ENCODE assay signal across 12 cellular contexts in the genomic region with DNA sequence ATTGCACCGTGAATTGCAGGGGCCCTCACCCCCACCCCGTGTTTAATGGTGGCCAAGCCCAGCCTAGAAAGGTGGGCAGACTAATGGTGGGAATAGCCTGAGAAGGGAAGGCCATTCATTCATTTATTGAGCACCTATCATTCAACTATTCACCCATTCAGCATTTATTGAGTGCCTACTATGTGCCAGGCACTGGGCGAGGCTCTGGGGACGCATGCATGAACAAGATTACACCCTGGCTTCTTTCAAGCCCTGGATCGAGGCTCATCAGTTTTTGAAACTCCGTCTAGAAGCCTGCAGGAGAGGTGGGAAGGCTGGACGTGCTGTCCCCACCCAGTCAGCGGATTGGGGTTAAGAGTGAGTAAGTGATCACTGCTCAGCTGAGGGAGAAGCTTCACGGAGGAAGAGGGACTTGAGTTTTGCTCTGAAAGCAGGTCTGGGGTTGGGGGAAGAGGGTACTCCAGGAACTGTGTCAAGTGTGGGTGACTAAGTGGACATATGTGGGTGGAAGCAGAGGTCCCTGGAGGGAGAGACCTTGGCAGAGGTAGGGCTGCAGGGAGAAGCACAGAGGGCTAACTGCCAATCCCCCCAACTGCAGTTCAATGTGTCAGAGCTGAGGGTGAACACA. TPM values are rescaled to one million over a fixed set of nuclear protein-coding genes. Genes with fewer than 3 reads are reported as not detected.
A peak's percentile ranks its signal among the peaks of the same experiment; 100 is the strongest.
DNase-seq lines count a peak whose midpoint lies in the region; ATAC-seq, FAIRE-seq and TF ChIP-seq lines count a peak whose summit lies in the region.
"Had no signal": no experiment of that assay in that cellular context is flagged by ENCODE, and none has a peak within 500 bp of the region (broad histone marks: within the 10 kb centered on the region; RNA-seq: fewer than 3 reads in every experiment).

No MANE protein-coding gene starts in this region.

- H3K79me2 ChIP-seq in K562 (ENCODE audit: control insufficient read depth, insufficient read depth, low read length): no peaks in the 10 kb centered on the region

- FAIRE-seq in K562 (lab: Jason Lieb, UNC): no peak

- H3K27ac ChIP-seq in K562 (ENCODE audit: extremely low read depth, low read depth, low read length) (no peak overlapping the region), left lung (no peak overlapping the region), temporal lobe (ENCODE audit: low read depth, low read length) (peak overlapping the region; percentile 72)

- TF ChIP-seq CTCF in K562 (IDR thresholded peaks at IDR 0.05 in 2 of 3, conservative IDR thresholded peaks at IDR 0.05 in 1 of 3; ENCODE audit: insufficient read depth in 2 of 3, low read depth in 1 of 3, low read length in 3 of 3) (no peak), left lung (IDR thresholded peaks at IDR 0.05) (no peak)

- H3K27me3 ChIP-seq in K562 (ENCODE audit: control insufficient read depth in 2 of 2, insufficient read depth in 2 of 2, low read length in 2 of 2): no peaks in the 10 kb centered on the region
- no peaks in the 10 kb centered on the region for H3K27me3 ChIP-seq in left lung
- H3K27me3 ChIP-seq: body of pancreas had no signal

- H2AFZ ChIP-seq in K562 (ENCODE audit: low read depth, low read length): no peak overlapping the region

- peaks cover 10% of the 10 kb centered on the region for H4K20me1 ChIP-seq in K562 (replicated peaks; ENCODE audit: control insufficient read depth, insufficient read depth, low read length)

- H3K36me3 Mint-ChIP-seq in activated T-cell treated with anti-CD3 and anti-CD28 coated beads, Interleukin-2, amount 50 U/mL, for 24 hours (ENCODE audit: low read depth): peaks cover 51% of the 10 kb centered on the region

- H3K9me3 ChIP-seq in K562 (replicated peaks; ENCODE audit: control insufficient read depth, insufficient read depth, low read depth, low read length) (no peaks in the 10 kb centered on the region), left lung (no peaks in the 10 kb centered on the region)
- H3K9me3 ChIP-seq: body of pancreas had no signal

- peak overlapping the region; percentile 68 for H3K27ac Mint-ChIP-seq in activated T-cell treated with anti-CD3 and anti-CD28 coated beads, Interleukin-2, amount 50 U/mL, for 24 hours

- no peaks in the 10 kb centered on the region for H3K27me3 Mint-ChIP-seq in activated T-cell treated with anti-CD3 and anti-CD28 coated beads, Interleukin-2, amount 50 U/mL, for 24 hours

- TF ChIP-seq EP300 in K562 (IDR thresholded peaks at IDR 0.05; ENCODE audit: low read length): no peak

- H3K9me1 ChIP-seq in K562 (ENCODE audit: control insufficient read depth, insufficient read depth, low read length): peaks cover 3% of the 10 kb centered on the region

- H3K36me3 ChIP-seq in K562 (ENCODE audit: control insufficient read depth, insufficient read depth, low read length) (peaks cover 20% of the 10 kb centered on the region; the same call in 1 of the 3 replicates), left lung (peaks cover 0 to 56% of the 10 kb centered on the region in 2 donors)

- in situ Hi-C loops in K562 (cut with MboI): no loop called here

- no peak for TF ChIP-seq RAD21 in K562 (CRISPR knock-in tag; conservative IDR thresholded peaks at IDR 0.05 in 1 of 2, IDR thresholded peaks at IDR 0.05 in 1 of 2)

- ATAC-seq in K562: no peak
- ATAC-seq in left lung: peak; percentile 25
- ATAC-seq in HG02571 (IDR thresholded peaks at IDR 0.05; ENCODE audit: unreplicated experiment): no peak
- ATAC-seq: body of pancreas, left lobe of liver had no signal

- POLR2A ChIA-PET in K562 (lab: Yijun Ruan, JAX): interaction anchor here (1.6 kb wide), 1 partner anchor 8 kb away, joined by 5 read pairs; no protein-coding TSS in a partner anchor

- H3K9me3 Mint-ChIP-seq in activated T-cell treated with anti-CD3 and anti-CD28 coated beads, Interleukin-2, amount 50 U/mL, for 24 hours: no peaks in the 10 kb centered on the region

- H3K4me2 ChIP-seq in K562 (ENCODE audit: insufficient read depth, low read length): no peak overlapping the region

- H3K4me3 ChIP-seq in K562 (no peak overlapping the region), left lung (no peak overlapping the region)
- H3K4me3 ChIP-seq: body of pancreas had no signal

- H3K4me1 Mint-ChIP-seq in activated T-cell treated with anti-CD3 and anti-CD28 coated beads, Interleukin-2, amount 50 U/mL, for 24 hours (ENCODE audit: low read depth): peaks cover 12% of the 10 kb centered on the region

- WGBS in K562 (ENCODE audit: insufficient coverage, low coverage, missing lambda C conversion rate): 49% methylated on average over 9 of the region's 9 CpGs

- no peak for DNase-seq in activated T-cell treated with anti-CD3 and anti-CD28 coated beads, Interleukin-2, amount 50 U/mL, for 24 hours
- DNase-seq in activated T-cell treated with anti-CD3 and anti-CD28 coated beads, Interleukin-2, amount 50 U/mL, for 1 hour: no peak
- DNase-seq in K562 (ENCODE audit: extremely low read depth in 1 of 4, low spot score in 3 of 4) (no peak), left lung (no peak), hypothalamus (lab: John Stamatoyannopoulos, UW) (no peak)
- no peak for DNase-seq in stimulated activated CD4-positive, alpha-beta T cell treated with anti-CD3 and anti-CD28 coated beads, Interleukin-2, amount 100 ng/mL, for 24 hours
- DNase-seq: body of pancreas, NCI-H1694, T-helper 1 cell had no signal

- peaks cover 14 to 20% of the 10 kb centered on the region in 2 experiments; a peak in 4 of 5 replicates for H3K4me1 ChIP-seq in K562 (replicated peaks in 1 of 2; ENCODE audit: control insufficient read depth in 2 of 2, insufficient read depth in 2 of 2, low read length in 2 of 2)
- peaks cover 14 to 20% of the 10 kb centered on the region in 2 donors for H3K4me1 ChIP-seq in left lung

- CTCF ChIA-PET in K562 (lab: Yijun Ruan, JAX; ENCODE audit: low intra/inter-chr PET ratio): no interaction called here

- H3K4me3 Mint-ChIP-seq in activated T-cell treated with anti-CD3 and anti-CD28 coated beads, Interleukin-2, amount 50 U/mL, for 24 hours: no peak overlapping the region

- TF ChIP-seq POLR2A in K562 (conservative IDR thresholded peaks at IDR 0.05): no peak

- no TSS peak for BruUV-seq in K562 (replicated peaks; lab: Mats Ljungman, UMichigan)

- peak overlapping the region in 1 of 2 experiments; percentile 31; a peak in 1 of 4 replicates for H3K9ac ChIP-seq in K562 (ENCODE audit: insufficient read depth in 1 of 2, low read depth in 2 of 2, low read length in 2 of 2)

- intact Hi-C loops in K562 (cut with micrococcal nuclease) (no loop called here), left lung (cut with DNase I) (no loop called here)

TF ChIP-seq in K562, 482 proteins besides CTCF, POLR2A, EP300 and RAD21 (continues in another document):
- peak; percentile 64; the same call in 1 of the 2 replicates for TF ChIP-seq ZKSCAN8 (CRISPR knock-in tag; IDR thresholded peaks at IDR 0.05)
- TF ChIP-seq, protein P1, sequence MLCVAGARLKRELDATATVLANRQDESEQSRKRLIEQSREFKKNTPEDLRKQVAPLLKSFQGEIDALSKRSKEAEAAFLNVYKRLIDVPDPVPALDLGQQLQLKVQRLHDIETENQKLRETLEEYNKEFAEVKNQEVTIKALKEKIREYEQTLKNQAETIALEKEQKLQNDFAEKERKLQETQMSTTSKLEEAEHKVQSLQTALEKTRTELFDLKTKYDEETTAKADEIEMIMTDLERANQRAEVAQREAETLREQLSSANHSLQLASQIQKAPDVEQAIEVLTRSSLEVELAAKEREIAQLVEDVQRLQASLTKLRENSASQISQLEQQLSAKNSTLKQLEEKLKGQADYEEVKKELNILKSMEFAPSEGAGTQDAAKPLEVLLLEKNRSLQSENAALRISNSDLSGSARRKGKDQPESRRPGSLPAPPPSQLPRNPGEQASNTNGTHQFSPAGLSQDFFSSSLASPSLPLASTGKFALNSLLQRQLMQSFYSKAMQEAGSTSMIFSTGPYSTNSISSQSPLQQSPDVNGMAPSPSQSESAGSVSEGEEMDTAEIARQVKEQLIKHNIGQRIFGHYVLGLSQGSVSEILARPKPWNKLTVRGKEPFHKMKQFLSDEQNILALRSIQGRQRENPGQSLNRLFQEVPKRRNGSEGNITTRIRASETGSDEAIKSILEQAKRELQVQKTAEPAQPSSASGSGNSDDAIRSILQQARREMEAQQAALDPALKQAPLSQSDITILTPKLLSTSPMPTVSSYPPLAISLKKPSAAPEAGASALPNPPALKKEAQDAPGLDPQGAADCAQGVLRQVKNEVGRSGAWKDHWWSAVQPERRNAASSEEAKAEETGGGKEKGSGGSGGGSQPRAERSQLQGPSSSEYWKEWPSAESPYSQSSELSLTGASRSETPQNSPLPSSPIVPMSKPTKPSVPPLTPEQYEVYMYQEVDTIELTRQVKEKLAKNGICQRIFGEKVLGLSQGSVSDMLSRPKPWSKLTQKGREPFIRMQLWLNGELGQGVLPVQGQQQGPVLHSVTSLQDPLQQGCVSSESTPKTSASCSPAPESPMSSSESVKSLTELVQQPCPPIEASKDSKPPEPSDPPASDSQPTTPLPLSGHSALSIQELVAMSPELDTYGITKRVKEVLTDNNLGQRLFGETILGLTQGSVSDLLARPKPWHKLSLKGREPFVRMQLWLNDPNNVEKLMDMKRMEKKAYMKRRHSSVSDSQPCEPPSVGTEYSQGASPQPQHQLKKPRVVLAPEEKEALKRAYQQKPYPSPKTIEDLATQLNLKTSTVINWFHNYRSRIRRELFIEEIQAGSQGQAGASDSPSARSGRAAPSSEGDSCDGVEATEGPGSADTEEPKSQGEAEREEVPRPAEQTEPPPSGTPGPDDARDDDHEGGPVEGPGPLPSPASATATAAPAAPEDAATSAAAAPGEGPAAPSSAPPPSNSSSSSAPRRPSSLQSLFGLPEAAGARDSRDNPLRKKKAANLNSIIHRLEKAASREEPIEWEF (CRISPR knock-in tag; IDR thresholded peaks at IDR 0.05): no peak

RNA-seq across cellular contexts. Expression of a gene that starts 35.6 kb away (rescaled TPM):
- total RNA-seq in K562 (2011; cell fraction: chromatin; rRNA removed; ENCODE audit: low replicate concordance): 11.7 and 23.2 TPM in 2 replicates
- total RNA-seq in K562 (2011; cell fraction: nucleolus; rRNA removed): 10.0 and 13.7 TPM in 2 replicates
- total RNA-seq in K562 (2011; cell fraction: nucleoplasm; rRNA removed): 14.1 and 18.8 TPM in 2 replicates
- total RNA-seq in K562 (2014; rRNA removed) (5.4 and 6.5 TPM in 2 replicates), K562 (2014; rRNA removed; fragmentation: Illumina TruSeq; extraction: Trizol) (1.3 and 1.7 TPM in 2 replicates), K562 (2015; rRNA removed; fragmentation: Illumina TruSeq; extraction: Trizol) (2.6 and 2.7 TPM in 2 replicates), K562 (2021) (13.8 and 19.5 TPM in 2 replicates), left lung (10 to 100 TPM; 45.4 to 52.8 TPM), temporal lobe (6.9 TPM)
- polyA plus RNA-seq in K562 (2011; rRNA removed) (2.2 and 4.6 TPM in 2 replicates), K562 (2014; fragmentation: Illumina TruSeq; extraction: Trizol) (5.0 and 8.2 TPM in 2 replicates), K562 (2014; fragmentation: Nextera tagmentation; extraction: Ambion mirVana) (under 1 TPM; 0.10 TPM), K562 (2014; rRNA removed) (6.0 and 8.2 TPM in 2 replicates)
- polyA plus RNA-seq in K562 (2011; cell fraction: cytosol; rRNA removed): 3.8 and 6.0 TPM in 2 replicates
- polyA plus RNA-seq in K562 (2011; cell fraction: nucleus; rRNA removed): 8.5 and 14.0 TPM in 2 replicates
- 8.7 and 11.3 TPM in 2 replicates for polyA plus RNA-seq in K562 (2012)
- 2.8 and 3.4 TPM in 2 replicates for polyA minus RNA-seq in K562 (2011; rRNA and poly(A)+ RNA removed)
- polyA minus RNA-seq in K562 (2011; cell fraction: cytosol; rRNA and poly(A)+ RNA removed): 3.1 and 5.6 TPM in 2 replicates
- polyA minus RNA-seq in K562 (2011; cell fraction: nucleus; rRNA and poly(A)+ RNA removed): 4.6 and 7.7 TPM in 2 replicates
